ENCODE assay signal across 20 cellular contexts in genomic region chr3:128353361-128353965, GRCh38.
"Had no signal": no experiment of that assay in that cellular context is flagged by ENCODE, and none has a peak within 500 bp of the region (broad histone marks: within the 10 kb centered on the region; RNA-seq: fewer than 3 reads in every experiment).

No MANE protein-coding gene starts in this region.

- H3K27ac ChIP-seq: left lung, skin epidermis, upper lobe of right lung, WERI-Rb-1 had no signal

- H3K4me3 ChIP-seq: left lung, skin epidermis, upper lobe of right lung had no signal

- H3K27me3 ChIP-seq: left lung, upper lobe of right lung had no signal

- H3K9me3 ChIP-seq: left lung, upper lobe of right lung had no signal

- H3K36me3 ChIP-seq: upper lobe of right lung, WERI-Rb-1 had no signal

- ATAC-seq: activated CD8-positive, alpha-beta T cell treated with anti-CD3 and anti-CD28 coated beads for 36 hours; esophagus mucosa; left lung; natural killer cell treated with Interleukin-12 subunit alpha and Interleukin-12 subunit beta and Interleukin-15 and Interleukin-18, amount 100 ng/mL, for 72 hours; stimulated activated naive B cell treated with anti-CD40 and anti-IgM and Interleukin-4, amounts not matched to agents 10 μg/mL and 1 μg/mL and 100 μg/mL, for 72 hours; upper lobe of right lung had no signal

- DNase-seq: activated CD4-positive, alpha-beta T cell treated with anti-CD3 and anti-CD28 coated beads, Interleukin-2, amount 10 ng/mL, durations not matched to agents 7 days and 5 days; activated CD4-positive, CD25-positive, alpha-beta regulatory T cell treated with anti-CD3 and anti-CD28 coated beads, Interleukin-2, amount 50 U/mL, for 72 hours; activated CD8-positive, alpha-beta T cell treated with anti-CD3 and anti-CD28 coated beads for 36 hours; activated gamma-delta T cell; activated naive CD4-positive, alpha-beta T cell treated with anti-CD3 and anti-CD28 coated beads, Interleukin-2, amount 50 U/mL, for 16 hours; caudate nucleus; effector memory CD4-positive, alpha-beta T cell; hippocampal formation; kidney glomerular epithelial cell; mammary epithelial cell; nucleus accumbens; stimulated activated CD4-positive, alpha-beta T cell treated with anti-CD3 and anti-CD28 coated beads, Interleukin-15, amount 100 ng/mL, for 24 hours; stimulated activated CD8-positive, alpha-beta memory T cell treated with anti-CD3 and anti-CD28 coated beads, Interleukin-4, amount 100 ng/mL, for 48 hours; stimulated activated naive B cell treated with anti-CD40 and anti-IgM and Interleukin-4, amounts not matched to agents 10 μg/mL and 1 μg/mL and 100 μg/mL, for 72 hours; WERI-Rb-1 had no signal
